Comparison of ENCODE assay signal across 25 cellular contexts in genomic region chr6:48318670-48319069, GRCh38.
DNase-seq lines count a peak whose midpoint lies in the region; ATAC-seq and TF ChIP-seq lines count a peak whose summit lies in the region.
"Had no signal": no experiment of that assay in that cellular context is flagged by ENCODE, and none has a peak within 500 bp of the region (broad histone marks: within the 10 kb centered on the region; RNA-seq: fewer than 3 reads in every experiment).

No MANE protein-coding gene starts in this region.

- H4K20me1 ChIP-seq in Karpas-422 (ENCODE audit: insufficient read depth, low read depth, low read length) = no peaks in the 10 kb centered on the region

- no peaks in the 10 kb centered on the region for H3K9me3 ChIP-seq in Karpas-422 (ENCODE audit: low read length)
- H3K9me3 ChIP-seq in gastrocnemius medialis = no peaks in the 10 kb centered on the region
- H3K9me3 ChIP-seq: pancreas had no signal

- no peak for TF ChIP-seq CTCF in brain microvascular endothelial cell (IDR thresholded peaks at IDR 0.05; ENCODE audit: low read depth, low read length, missing control alignments)
- no peak for TF ChIP-seq CTCF in gastrocnemius medialis (IDR thresholded peaks at IDR 0.05 in 4 of 5, conservative IDR thresholded peaks at IDR 0.05 in 1 of 5)

- H3K4me3 ChIP-seq in brain microvascular endothelial cell (ENCODE audit: low read depth, low read length) (no peak overlapping the region), Karpas-422 (ENCODE audit: low read length) (no peak overlapping the region), gastrocnemius medialis (no peak overlapping the region)
- H3K4me3 ChIP-seq: coronary artery, pancreas, skin epidermis had no signal

- no peaks in the 10 kb centered on the region for H3K4me1 ChIP-seq in Karpas-422 (ENCODE audit: low read length)
- no peaks in the 10 kb centered on the region for H3K4me1 ChIP-seq in gastrocnemius medialis
- H3K4me1 ChIP-seq: pancreas had no signal

- TF ChIP-seq POLR2A in gastrocnemius medialis (IDR thresholded peaks at IDR 0.05) = no peak

- no peaks in the 10 kb centered on the region for H3K9me2 ChIP-seq in Karpas-422 (replicated peaks; ENCODE audit: insufficient read depth, low read length)

- ATAC-seq in gastrocnemius medialis = no peak
- ATAC-seq: foreskin keratinocyte, left cardiac atrium, pancreas had no signal

- H3K4me2 ChIP-seq in Karpas-422 (ENCODE audit: low read depth, low read length, poor library complexity, severe bottlenecking) = no peak overlapping the region

- intact Hi-C loops in gastrocnemius medialis (cut with DNase I; ENCODE audit: low total_unique reads) = no loop called here

- in situ Hi-C loops in brain microvascular endothelial cell (cut with HindIII; ENCODE audit: low pct_ligation_motif_present, low sequenced_read_pairs) = no loop called here
- in situ Hi-C loops in gastrocnemius medialis (cut with MboI; ENCODE audit: low sequenced_read_pairs in 4 of 4) = no loop called here

- no peak overlapping the region for H3K27ac ChIP-seq in brain microvascular endothelial cell
- no peak overlapping the region for H3K27ac ChIP-seq in Karpas-422 (ENCODE audit: low read length)
- H3K27ac ChIP-seq in gastrocnemius medialis = no peak overlapping the region
- H3K27ac ChIP-seq: coronary artery, foreskin keratinocyte, pancreas, RWPE1, skin epidermis had no signal

- H2AFZ ChIP-seq in Karpas-422 (ENCODE audit: low read length) = no peak overlapping the region

- H3K9ac ChIP-seq in Karpas-422 (ENCODE audit: low read length) = no peak overlapping the region

- no peaks in the 10 kb centered on the region for H3K36me3 ChIP-seq in brain microvascular endothelial cell (replicated peaks)
- H3K36me3 ChIP-seq in Karpas-422 (ENCODE audit: insufficient read depth, low read length) = no peaks in the 10 kb centered on the region
- no peaks in the 10 kb centered on the region for H3K36me3 ChIP-seq in gastrocnemius medialis
- H3K36me3 ChIP-seq: pancreas had no signal

- H3K79me2 ChIP-seq in Karpas-422 (ENCODE audit: low read length) = no peaks in the 10 kb centered on the region

- DNase-seq in Daoy (ENCODE audit: low read depth) = peak; percentile 2
- DNase-seq in HK-2 (ENCODE audit: unreplicated experiment) = peak; percentile 56
- peak; percentile 40 for DNase-seq in brain microvascular endothelial cell
- DNase-seq in kidney glomerular epithelial cell (lab: John Stamatoyannopoulos, UW) = peak; percentile 48
- DNase-seq in stimulated activated CD4-positive, alpha-beta T cell treated with anti-CD3 and anti-CD28 coated beads, Interleukin-2, amount 100 ng/mL, for 24 hours = no peak
- DNase-seq in Karpas-422 = no peak
- DNase-seq in gastrocnemius medialis = no peak
- DNase-seq: ACHN; activated gamma-delta T cell; activated naive CD8-positive, alpha-beta T cell treated with anti-CD3 and anti-CD28 coated beads for 36 hours; activated T-cell treated with anti-CD3 and anti-CD28 coated beads, Interleukin-2, amount 50 U/mL, for 24 hours; aorta; effector CD8-positive, alpha-beta T cell; erythroblast; left cardiac atrium; NCI-H1048; NCI-H2107; NCI-H446 treated with DMSO at 0.1 percent for 48 hours; NCI-H774; pancreas; stimulated activated naive CD4-positive, alpha-beta T cell treated with Interleukin-2 at 50 U/mL for 16 hours had no signal

- no peaks in the 10 kb centered on the region for H3K27me3 ChIP-seq in brain microvascular endothelial cell (replicated peaks)
- H3K27me3 ChIP-seq in Karpas-422 (ENCODE audit: low read length) = no peaks in the 10 kb centered on the region
- H3K27me3 ChIP-seq in gastrocnemius medialis = no peaks in the 10 kb centered on the region
- H3K27me3 ChIP-seq: foreskin keratinocyte, pancreas had no signal

Comparison
In these comparisons a context has a peak if more than half of its experiments do, and no peak if none do; other contexts are left out.
1. DNase-seq: peak in Daoy (single experiment), HK-2 (single experiment), brain microvascular endothelial cell (single experiment) and kidney glomerular epithelial cell (single experiment); none in stimulated activated CD4-positive, alpha-beta T cell treated with anti-CD3 and anti-CD28 coated beads, Interleukin-2, amount 100 ng/mL, for 24 hours (0 of 2), Karpas-422 (single experiment) and gastrocnemius medialis (0 of 2).